ENCODE assay signal across 8 cellular contexts in genomic region chr19:3721131-3721899, GRCh38. TPM values are rescaled to one million over a fixed set of nuclear protein-coding genes. Genes with fewer than 3 reads are reported as not detected.
A peak's percentile ranks its signal among the peaks of the same experiment; 100 is the strongest.
DNase-seq lines count a peak whose midpoint lies in the region; ATAC-seq and TF ChIP-seq lines count a peak whose summit lies in the region.

No MANE protein-coding gene starts in this region.

- H3K9me3 Mint-ChIP-seq in HFFc6 = no peaks in the 10 kb centered on the region

- H3K27ac Mint-ChIP-seq in HFFc6 = no peak overlapping the region

- no peak for ATAC-seq in GM21367 (IDR thresholded peaks at IDR 0.05; ENCODE audit: unreplicated experiment)

- no peak overlapping the region for H3K4me3 Mint-ChIP-seq in HFFc6

- H3K27me3 Mint-ChIP-seq in HFFc6 (ENCODE audit: insufficient read depth) = peaks cover 18% of the 10 kb centered on the region; the same call in 1 of the 2 replicates

- H3K4me1 Mint-ChIP-seq in HFFc6 (ENCODE audit: low read depth) = peaks cover 8% of the 10 kb centered on the region; the same call in 1 of the 2 replicates

- DNase-seq in Ammon's horn (ENCODE audit: low spot score) (peak; percentile 24), HFFc6 (peak; percentile 58), NCI-H774 (lab: John Stamatoyannopoulos, UW) (peak; percentile 96), medulla oblongata (ENCODE audit: extremely low spot score) (peak; percentile 43)
- DNase-seq in activated CD8-positive, alpha-beta memory T cell treated with anti-CD3 and anti-CD28 coated beads for 4 hours (ENCODE audit: low read depth in 2 of 2) = peak; percentile 62 to 70
- peak; percentile 83 for DNase-seq in effector CD4-positive, alpha-beta T cell
- DNase-seq in stimulated activated CD8-positive, alpha-beta memory T cell treated with anti-CD3 and anti-CD28 coated beads, Interleukin-15, amount 100 ng/mL, for 1 hour (ENCODE audit: low read depth) = peak; percentile 76

- TF ChIP-seq CTCF in HFFc6 (IDR thresholded peaks at IDR 0.05) = no peak

- no peaks in the 10 kb centered on the region for H3K36me3 Mint-ChIP-seq in HFFc6 (ENCODE audit: low read depth)

RNA-seq across cellular contexts. Expression of gene TJP3, which starts 13.1 kb away (rescaled TPM):
- not detected for total RNA-seq in HFFc6 (2021; fragmentation: NEBNext Ultra II Directional; extraction: Animal tissue kit (Norgen Biotek cat#: 25700))

RNA-seq across cellular contexts. Expression of gene PIP5K1C, which starts 21.0 kb away (rescaled TPM):
- 10 to 100 TPM; 73.8 to 95.6 (median 78.7) TPM for total RNA-seq in HFFc6 (2021; fragmentation: NEBNext Ultra II Directional; extraction: Animal tissue kit (Norgen Biotek cat#: 25700))

RNA-seq across cellular contexts. Expression of gene APBA3, which starts 40.2 kb away (rescaled TPM):
- total RNA-seq in HFFc6 (2021; fragmentation: NEBNext Ultra II Directional; extraction: Animal tissue kit (Norgen Biotek cat#: 25700)) = 10 to 100 TPM in 4 of 6 experiments, 1 to 10 TPM in 2; 9.1 to 13.8 (median 10.4) TPM

RNA-seq across cellular contexts. Expression of gene MRPL54, which starts 41.2 kb away (rescaled TPM):
- total RNA-seq in HFFc6 (2021; fragmentation: NEBNext Ultra II Directional; extraction: Animal tissue kit (Norgen Biotek cat#: 25700)) = 10 to 100 TPM; 69.9 to 84.3 (median 77.9) TPM

RNA-seq across cellular contexts. Expression of gene RAX2, which starts 50.7 kb away (rescaled TPM):
- not detected for total RNA-seq in HFFc6 (2021; fragmentation: NEBNext Ultra II Directional; extraction: Animal tissue kit (Norgen Biotek cat#: 25700))

Comparison
In these comparisons a context has a peak if more than half of its experiments do, and no peak if none do; other contexts are left out.
1. DNase-seq: peak in every context shown above with its lines; median percentile 96 in NCI-H774; 83 in effector CD4-positive, alpha-beta T cell; 76 in stimulated activated CD8-positive, alpha-beta memory T cell treated with anti-CD3 and anti-CD28 coated beads, Interleukin-15, amount 100 ng/mL, for 1 hour; 66 in activated CD8-positive, alpha-beta memory T cell treated with anti-CD3 and anti-CD28 coated beads for 4 hours; 58 in HFFc6; 43 in medulla oblongata; 24 in Ammon's horn.